Comparison of ENCODE assay signal across 8 cellular contexts in genomic region chr2:63888490-63889402, GRCh38. TPM values are rescaled to one million over a fixed set of nuclear protein-coding genes. Genes with fewer than 3 reads are reported as not detected.
A peak's percentile ranks its signal among the peaks of the same experiment; 100 is the strongest.
DNase-seq lines count a peak whose midpoint lies in the region; ATAC-seq and TF ChIP-seq lines count a peak whose summit lies in the region.

No MANE protein-coding gene starts in this region.

- H3K36me3 ChIP-seq in upper lobe of left lung = peaks cover 9 to 93% (median 40%) of the 10 kb centered on the region in 4 donors

- H3K27ac Mint-ChIP-seq in nephron = peak overlapping the region in 2 of 3 experiments; percentile 9 to 21

- H3K9me3 ChIP-seq in AG04450 (ENCODE audit: control insufficient read depth, insufficient read depth, low read length) = no peaks in the 10 kb centered on the region
- H3K9me3 ChIP-seq in upper lobe of left lung = no peaks in the 10 kb centered on the region

- TF ChIP-seq CTCF in AG04450 (IDR thresholded peaks at IDR 0.05; ENCODE audit: low read depth, low read length) (peak; percentile 82), GM12872 (IDR thresholded peaks at IDR 0.05; ENCODE audit: insufficient read depth, low read depth, low read length) (peak; percentile 73), epithelial cell of proximal tubule (conservative IDR thresholded peaks at IDR 0.05; ENCODE audit: low read depth, low read length) (peak; percentile 90), nephron (IDR thresholded peaks at IDR 0.05; ENCODE audit: unreplicated experiment in 3 of 3) (peak; percentile 68 to 76 (median 76)), upper lobe of left lung (IDR thresholded peaks at IDR 0.05) (peak; percentile 29 to 69 (median 59))

- TF ChIP-seq EP300 in upper lobe of left lung (IDR thresholded peaks at IDR 0.05) = no peak

- no peak for TF ChIP-seq POLR2A in upper lobe of left lung (IDR thresholded peaks at IDR 0.05)

- WGBS in upper lobe of left lung, 2 donors = 94 to 98% methylated on average over 6 of the region's 6 CpGs

- H3K4me1 ChIP-seq in upper lobe of left lung = no peaks in the 10 kb centered on the region

- H3K4me3 Mint-ChIP-seq in nephron = no peak overlapping the region

- ATAC-seq in HG02938 (IDR thresholded peaks at IDR 0.05; ENCODE audit: unreplicated experiment) (peak; percentile 76), upper lobe of left lung (ENCODE audit: low FRiP score in 2 of 2) (peak; percentile 43 to 48)

- CTCF ChIA-PET in AG04450 (lab: Charles Lee) = interaction anchor here (1.0 kb wide), 2 partner anchors 189 to 198 kb away, joined by 4 to 6 read pairs; no protein-coding TSS in a partner anchor

- DNase-seq in AG04450 (ENCODE audit: low read depth, low spot score) = no peak
- DNase-seq in NCI-H345 (lab: John Stamatoyannopoulos, UW) = peak; percentile 56
- DNase-seq in activated CD4-positive, alpha-beta T cell treated with anti-CD3 and anti-CD28 coated beads, Interleukin-2, amount 50 U/mL, for 48 hours = peak; percentile 34 to 57
- no peak for DNase-seq in epithelial cell of proximal tubule (ENCODE audit: low read depth)
- DNase-seq in upper lobe of left lung = peak; percentile 11 to 36

- H3K4me3 ChIP-seq in AG04450 (ENCODE audit: low read depth, low read length) (no peak overlapping the region), epithelial cell of proximal tubule (ENCODE audit: low read depth, low read length) (no peak overlapping the region), upper lobe of left lung (no peak overlapping the region)

- H3K36me3 Mint-ChIP-seq in nephron (ENCODE audit: low read depth) = peaks cover 55% of the 10 kb centered on the region

- no peaks in the 10 kb centered on the region for H3K27me3 Mint-ChIP-seq in nephron (ENCODE audit: low read depth)

- no peaks in the 10 kb centered on the region for H3K9me3 Mint-ChIP-seq in nephron

- POLR2A ChIA-PET in AG04450 (lab: Yijun Ruan, JAX) = no interaction called here

- H3K4me1 Mint-ChIP-seq in nephron = peaks cover 15% of the 10 kb centered on the region

- H3K27me3 ChIP-seq in AG04450 (ENCODE audit: control insufficient read depth, insufficient read depth, low read length) = no peaks in the 10 kb centered on the region
- H3K27me3 ChIP-seq in upper lobe of left lung = no peaks in the 10 kb centered on the region

- H3K27ac ChIP-seq in AG04450 (ENCODE audit: low read depth, low read length) = no peak overlapping the region
- H3K27ac ChIP-seq in upper lobe of left lung = no peak overlapping the region

RNA-seq across cellular contexts. Expression of gene UGP2, which starts 47.0 kb away (rescaled TPM):
- polyA plus RNA-seq in AG04450 (2011; rRNA removed) = 83.0 and 121 TPM in 2 replicates
- 23.8 and 39.4 TPM in 2 replicates for polyA minus RNA-seq in AG04450 (2011; rRNA and poly(A)+ RNA removed)
- total RNA-seq in epithelial cell of proximal tubule (72.6 and 107 TPM in 2 replicates), upper lobe of left lung (100 to 1,000 TPM in 5 of 6 donors, 10 to 100 TPM in 1; 99.3 to 162 (median 115) TPM)

Comparison
In these comparisons a context has a peak if more than half of its experiments do, and no peak if none do; other contexts are left out.
1. DNase-seq: peak in NCI-H345 (single experiment), activated CD4-positive, alpha-beta T cell treated with anti-CD3 and anti-CD28 coated beads, Interleukin-2, amount 50 U/mL, for 48 hours (2 of 2) and upper lobe of left lung (2 of 2); none in AG04450 (single experiment) and epithelial cell of proximal tubule (single experiment).
2. Peak in every context shown above with its lines, with median percentiles within 50 percentile points of each other: CTCF ChIP-seq.